ENCODE assay signal across 8 cellular contexts in the genomic region with DNA sequence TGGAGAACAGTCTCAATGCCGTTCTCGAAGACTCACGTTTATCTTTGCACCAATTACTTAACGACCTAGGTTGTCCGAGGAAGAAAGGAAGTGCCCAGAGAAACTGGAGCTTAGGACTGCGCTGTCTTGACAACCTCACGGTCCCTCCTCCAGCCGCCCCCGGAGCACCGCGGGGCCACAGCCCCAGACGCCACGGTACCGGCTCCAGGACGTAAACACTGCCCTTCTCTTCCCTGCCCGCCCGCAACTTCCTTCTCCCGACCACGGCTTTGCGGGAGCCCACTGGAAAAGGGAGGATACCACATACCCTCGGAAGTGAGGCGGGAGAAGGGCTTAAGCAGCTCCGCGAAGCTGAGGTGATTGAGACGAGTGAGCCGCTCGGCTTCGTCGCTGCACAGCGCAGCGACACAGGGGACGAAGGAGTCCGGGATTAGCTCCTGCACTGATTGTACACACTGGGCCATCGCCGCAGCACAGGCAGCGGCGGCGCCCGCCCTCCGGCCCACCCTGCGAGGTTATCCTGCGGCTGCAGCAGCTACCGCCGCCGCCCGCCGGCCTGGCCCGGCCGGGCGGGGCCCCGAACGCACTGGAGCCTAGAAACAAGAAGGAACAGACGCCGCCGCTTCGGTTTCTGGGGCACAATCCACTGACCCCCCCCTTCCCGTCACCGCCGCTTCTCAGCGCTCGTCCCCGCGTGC. TPM values are rescaled to one million over a fixed set of nuclear protein-coding genes. Genes with fewer than 3 reads are reported as not detected.
DNase-seq lines count a peak whose midpoint lies in the region; ATAC-seq, FAIRE-seq and TF ChIP-seq lines count a peak whose summit lies in the region.

No MANE protein-coding gene starts in this region.

- no TSS peak for BruUV-seq in PC-9 (replicated peaks; lab: Mats Ljungman, UMichigan)
- no TSS peak for BruUV-seq in GM12878 (replicated peaks; lab: Mats Ljungman, UMichigan)

- peak overlapping the region; percentile 99 to 100 for H3K4me3 Mint-ChIP-seq in CD14-positive monocyte

- peaks cover 8 to 9% of the 10 kb centered on the region in 2 donors for H3K36me3 Mint-ChIP-seq in CD14-positive monocyte

- H3K27ac Mint-ChIP-seq in CD14-positive monocyte: peak overlapping the region; percentile 99 to 100 (median 100)

- H3K4me1 ChIP-seq in PC-9 (replicated peaks; ENCODE audit: insufficient read depth) (peaks cover 11% of the 10 kb centered on the region), GM12878 (ENCODE audit: control insufficient read depth, insufficient read depth, low read length) (no peaks in the 10 kb centered on the region), iPS-20b (ENCODE audit: insufficient read depth, low read length) (peaks cover 16% of the 10 kb centered on the region), skeletal muscle tissue (ENCODE audit: control insufficient read depth in 3 of 3, insufficient read depth in 3 of 3, low read length in 3 of 3) (peaks cover 7 to 26% (median 19%) of the 10 kb centered on the region in 3 donors)

- H3K9me3 ChIP-seq in PC-9 (ENCODE audit: insufficient read depth, low read depth) (no peaks in the 10 kb centered on the region), GM12878 (replicated peaks; ENCODE audit: control insufficient read depth, insufficient read depth, low read length) (no peaks in the 10 kb centered on the region), iPS-20b (ENCODE audit: insufficient read depth, low read depth, low read length) (no peaks in the 10 kb centered on the region), skeletal muscle tissue (ENCODE audit: control insufficient read depth in 3 of 3, low read length in 3 of 3) (no peaks in the 10 kb centered on the region)

- FAIRE-seq in GM12878 (lab: Jason Lieb, UNC): no peak

- no peak for TF ChIP-seq RAD21 in GM12878 (IDR thresholded peaks at IDR 0.05; ENCODE audit: insufficient read depth, low read depth, low read length)

- no peaks in the 10 kb centered on the region for H3K27me3 Mint-ChIP-seq in CD14-positive monocyte (ENCODE audit: low read depth in 3 of 3)

- H3K9me2 ChIP-seq in PC-9 (ENCODE audit: insufficient read depth): no peaks in the 10 kb centered on the region

- DNase-seq in CD14-positive monocyte (ENCODE audit: low spot score): peak; percentile 46
- peak; percentile 10 to 35 for DNase-seq in PC-9
- DNase-seq in GM12878 (ENCODE audit: low read depth, low spot score): no peak
- DNase-seq in NCI-H774 (lab: John Stamatoyannopoulos, UW): no peak

- H3K79me2 ChIP-seq in PC-9 (ENCODE audit: low read depth) (peaks cover 48% of the 10 kb centered on the region), GM12878 (ENCODE audit: control insufficient read depth, insufficient read depth, low read length) (peaks cover 43% of the 10 kb centered on the region)

- H3K9me3 Mint-ChIP-seq in CD14-positive monocyte: peaks cover 0 to 2% (median 0%) of the 10 kb centered on the region in 7 donors

- H3K27me3 ChIP-seq in PC-9 (ENCODE audit: insufficient read depth, low read depth) (no peaks in the 10 kb centered on the region), GM12878 (replicated peaks in 1 of 2; ENCODE audit: control insufficient read depth in 2 of 2, insufficient read depth in 2 of 2, low read length in 1 of 2) (no peaks in the 10 kb centered on the region), iPS-20b (ENCODE audit: insufficient read depth, low read length) (no peaks in the 10 kb centered on the region), skeletal muscle tissue (ENCODE audit: control insufficient read depth in 3 of 3, insufficient read depth in 3 of 3, low read length in 3 of 3) (no peaks in the 10 kb centered on the region)

- peak; percentile 37 for ATAC-seq in GM19035 (IDR thresholded peaks at IDR 0.05; ENCODE audit: unreplicated experiment)
- ATAC-seq in HG03159 (IDR thresholded peaks at IDR 0.05; ENCODE audit: unreplicated experiment): peak; percentile 46
- ATAC-seq in GM12878: peak; percentile 65

- H3F3A ChIP-seq in PC-9 (ENCODE audit: insufficient read depth, low read depth): peaks cover 4% of the 10 kb centered on the region

- CTCF ChIA-PET in PC-9 (lab: Charles Lee) (interaction anchor here (0.6 to 1.1 kb wide), 2 partner anchors 130 to 348 kb away, joined by 4 read pairs; no protein-coding TSS in a partner anchor), GM12878 (lab: Yijun Ruan, JAX) (interaction anchor here (0.8 to 1.9 kb wide), 7 partner anchors 13 to 386 kb away, joined by 3 to 15 read pairs (median 4); partner anchors contain the start of gene RNF138)

- intact Hi-C loops in CD14-positive monocyte (cut with micrococcal nuclease): loop anchor here in 1 of 2 donors (5.0 kb wide), 1 partner anchor 150 kb away; the partner anchor contains the start of gene RNF138
- intact Hi-C loops in PC-9 (cut with micrococcal nuclease; ENCODE audit: unreplicated experiment): loop anchor here (5.0 kb wide), 1 partner anchor 150 kb away; the partner anchor contains the start of gene RNF138
- intact Hi-C loops in GM12878 (cut with micrococcal nuclease; ENCODE audit: unreplicated experiment): loop anchor here (2.0 kb wide), 1 partner anchor 150 kb away; no protein-coding TSS in a partner anchor

- SMC1A ChIA-PET in GM12878 (lab: Charles Lee; ENCODE audit: uncharacterized antibody, unreplicated experiment): interaction anchor here (0.8 to 2.3 kb wide), 14 partner anchors 11 to 442 kb away, joined by 3 to 8 read pairs (median 5); no protein-coding TSS in a partner anchor

- RAD21 ChIA-PET in GM12878 (lab: Charles Lee; ENCODE audit: unreplicated experiment): interaction anchor here (0.5 to 1.8 kb wide), 8 partner anchors 13 to 292 kb away, joined by 3 to 6 read pairs (median 4); no protein-coding TSS in a partner anchor

- H3K27ac ChIP-seq in PC-9 (peak overlapping the region; percentile 71), GM12878 (ENCODE audit: control insufficient read depth, insufficient read depth) (peak overlapping the region; percentile 87), iPS-20b (ENCODE audit: low read length) (peak overlapping the region; percentile 48), skeletal muscle tissue (ENCODE audit: low read depth, low read length) (peak overlapping the region; percentile 90)

- TF ChIP-seq EP300 in GM12878 (IDR thresholded peaks at IDR 0.05; ENCODE audit: borderline replicate concordance in 1 of 2, control insufficient read depth in 1 of 2, low read depth in 2 of 2, low read length in 2 of 2): no peak

- H3K36me3 ChIP-seq in PC-9 (ENCODE audit: low read depth) (no peaks in the 10 kb centered on the region), GM12878 (ENCODE audit: control insufficient read depth in 2 of 2, insufficient read depth in 2 of 2, low read length in 1 of 2) (no peaks in the 10 kb centered on the region), iPS-20b (ENCODE audit: insufficient read depth, low read depth, low read length) (no peaks in the 10 kb centered on the region), skeletal muscle tissue (ENCODE audit: control insufficient read depth in 3 of 3, insufficient read depth in 3 of 3, low read length in 3 of 3) (no peaks in the 10 kb centered on the region)

- WGBS in GM12878 (ENCODE audit: insufficient coverage, insufficient replicate concordance, low lambda C conversion rate, missing lambda C conversion rate): 1% methylated on average over 63 of the region's 63 CpGs

- H3K4me2 ChIP-seq in PC-9 (peak overlapping the region; percentile 72), GM12878 (ENCODE audit: control insufficient read depth, insufficient read depth) (peak overlapping the region; percentile 71)

- H4K20me1 ChIP-seq in PC-9 (ENCODE audit: insufficient read depth) (0 out of 2 replicates have a peak, but pooled peaks cover 6% of the 10 kb centered on the region), GM12878 (ENCODE audit: control insufficient read depth, insufficient read depth) (no peaks in the 10 kb centered on the region)

- in situ Hi-C loops in GM12878 (cut with MboI): no loop called here

- H3K4me3 ChIP-seq in PC-9 (peak overlapping the region; percentile 90), GM12878 (peak overlapping the region; percentile 99), iPS-20b (ENCODE audit: low read length) (peak overlapping the region; percentile 99), skeletal muscle tissue (ENCODE audit: low read length in 3 of 3) (peak overlapping the region; percentile 82 to 98 (median 83))

- TF ChIP-seq CTCF in CD14-positive monocyte (IDR thresholded peaks at IDR 0.05) (no peak), PC-9 (conservative IDR thresholded peaks at IDR 0.05) (no peak), GM12878 (IDR thresholded peaks at IDR 0.05 in 2 of 3, conservative IDR thresholded peaks at IDR 0.05 in 1 of 3; ENCODE audit: control insufficient read depth in 2 of 3, extremely low read depth in 1 of 3, insufficient read depth in 1 of 3, low read depth in 3 of 3, low read length in 3 of 3) (no peak)

- H3K9ac ChIP-seq in GM12878 (ENCODE audit: control insufficient read depth, insufficient read depth, low read length) (peak overlapping the region; percentile 60), iPS-20b (ENCODE audit: low read depth, low read length) (peak overlapping the region; percentile 97), skeletal muscle tissue (ENCODE audit: low read depth in 1 of 3, low read length in 3 of 3) (peak overlapping the region; percentile 71 to 96 (median 94))

- POLR2A ChIA-PET in PC-9 (lab: Charles Lee; ENCODE audit: unreplicated experiment) (interaction anchor here (0.5 to 0.6 kb wide), 2 partner anchors 92 to 157 kb away, joined by 5 to 6 read pairs; no protein-coding TSS in a partner anchor), GM12878 (lab: Charles Lee) (interaction anchor here (0.7 to 1.2 kb wide), 3 partner anchors 144 to 284 kb away, joined by 3 to 4 read pairs (median 3); partner anchors contain the start of gene RNF138)

- H2AFZ ChIP-seq in PC-9 (peak overlapping the region; percentile 78), GM12878 (ENCODE audit: control insufficient read depth, low read depth, low read length) (peak overlapping the region; percentile 96)

- H3K4me1 Mint-ChIP-seq in CD14-positive monocyte: peaks cover 32% of the 10 kb centered on the region

- peak; percentile 43 for TF ChIP-seq POLR2A in GM12878 (IDR thresholded peaks at IDR 0.05; ENCODE audit: low read depth, low read length)

RNA-seq across cellular contexts. Expression of gene TRAPPC8, which starts 0.5 kb away (rescaled TPM):
- 10 to 100 TPM; 16.2 to 22.1 TPM for polyA plus RNA-seq in CD14-positive monocyte
- total RNA-seq in PC-9 (2021): 20.9 and 21.7 TPM in 2 replicates
- total RNA-seq in GM12878 (2013; cell fraction: nucleolus; rRNA removed): 86.8 and 98.4 TPM in 2 replicates
- total RNA-seq in GM12878 (2014; rRNA removed): 31.5 and 45.0 TPM in 2 replicates
- total RNA-seq in GM12878 (2014; rRNA removed; fragmentation: Illumina TruSeq; extraction: Trizol): 40.1 and 40.8 TPM in 2 replicates
- total RNA-seq in GM12878 (2021): 30.8 and 35.3 TPM in 2 replicates
- polyA plus RNA-seq in GM12878 (2011; ENCODE audit: low read depth): 12.8 TPM
- 75.4 and 93.1 TPM in 2 replicates for polyA plus RNA-seq in GM12878 (2011; rRNA removed)
- 39.9 and 48.4 TPM in 2 replicates for polyA plus RNA-seq in GM12878 (2011; cell fraction: cytosol; rRNA removed)
- 52.2 and 62.8 TPM in 2 replicates for polyA plus RNA-seq in GM12878 (2011; cell fraction: nucleus; rRNA removed)
- 8.6 and 14.6 TPM in 2 replicates for polyA plus RNA-seq in GM12878 (2012)
- 20.0 and 24.9 TPM in 2 replicates for polyA plus RNA-seq in GM12878 (2014; fragmentation: Illumina TruSeq; extraction: Trizol)
- 10 to 100 TPM; 13.0 to 17.2 TPM for polyA plus RNA-seq in GM12878 (2014; fragmentation: Nextera tagmentation; extraction: Ambion mirVana)
- 20.7 and 29.6 TPM in 2 replicates for polyA plus RNA-seq in GM12878 (2014; rRNA removed)
- polyA plus RNA-seq in GM12878 (2016; fragmentation: Nextera tagmentation; extraction: Ambion mirVana): 10 to 100 TPM; 15.4 to 17.4 TPM
- polyA minus RNA-seq in GM12878 (2011; rRNA and poly(A)+ RNA removed): 63.3 and 141 TPM in 2 replicates
- polyA minus RNA-seq in GM12878 (2011; cell fraction: cytosol; rRNA and poly(A)+ RNA removed): 14.8 and 19.5 TPM in 2 replicates
- polyA minus RNA-seq in GM12878 (2011; cell fraction: nucleus; rRNA and poly(A)+ RNA removed): 26.7 and 46.2 TPM in 2 replicates
- total RNA-seq in skeletal muscle tissue: 44.9 TPM

Comparison
In these comparisons a context has a peak if more than half of its experiments do, and no peak if none do; other contexts are left out.
1. DNase-seq: peak in CD14-positive monocyte (single experiment) and PC-9 (2 of 2); none in GM12878 (single experiment) and NCI-H774 (single experiment).
2. Peak in every context shown above with its lines, with median percentiles within 50 percentile points of each other: ATAC-seq, H3K27ac ChIP-seq, H3K4me3 ChIP-seq and H3K9ac ChIP-seq.